Comparison of ENCODE assay signal across 9 cellular contexts in genomic region chr22:24583221-24583971, GRCh38. TPM values are rescaled to one million over a fixed set of nuclear protein-coding genes. Genes with fewer than 3 reads are reported as not detected.
DNase-seq lines count a peak whose midpoint lies in the region; ATAC-seq and TF ChIP-seq lines count a peak whose summit lies in the region.
"Had no signal": no experiment of that assay in that cellular context is flagged by ENCODE, and none has a peak within 500 bp of the region (broad histone marks: within the 10 kb centered on the region; RNA-seq: fewer than 3 reads in every experiment).

No MANE protein-coding gene starts in this region.

- no peak for TF ChIP-seq CTCF in heart right ventricle (IDR thresholded peaks at IDR 0.05)

- WGBS in heart right ventricle, 2 donors, result 37 to 46% methylated on average over 17 of the region's 17 CpGs

- ATAC-seq in heart right ventricle, result peak; percentile 28 to 61 (median 50)
- ATAC-seq in GM18861 (IDR thresholded peaks at IDR 0.05; ENCODE audit: unreplicated experiment), result no peak
- no peak for ATAC-seq in HG02970 (IDR thresholded peaks at IDR 0.05; ENCODE audit: low FRiP score, unreplicated experiment)

- DNase-seq in LHCN-M2 (ENCODE audit: low read depth) (peak; percentile 44), SHP77 treated with DMSO at 0.1 percent for 48 hours (lab: John Stamatoyannopoulos, UW) (peak; percentile 30), heart right ventricle (peak in 1 of 2 donors; percentile 40), NK-92 (lab: John Stamatoyannopoulos, UW; ENCODE audit: unreplicated experiment) (no peak)
- DNase-seq: activated T-cell treated with anti-CD3 and anti-CD28 coated beads, Interleukin-2, amount 50 U/mL, for 4 hours had no signal

- H3K27ac ChIP-seq in heart right ventricle (peak overlapping the region in 8 of 10 donors; percentile 2 to 70 (median 38)), stomach smooth muscle (ENCODE audit: low read length) (peak overlapping the region; percentile 88)
- H3K27ac ChIP-seq: PC-9 had no signal

- H3K4me1 ChIP-seq in heart right ventricle, result peaks cover 0 to 19% (median 12%) of the 10 kb centered on the region in 9 donors
- peaks cover 25% of the 10 kb centered on the region for H3K4me1 ChIP-seq in stomach smooth muscle (ENCODE audit: control insufficient read depth, insufficient read depth, low read length)

- H3K4me3 ChIP-seq in heart right ventricle (peak overlapping the region in 4 of 10 donors; percentile 2 to 20 (median 10)), stomach smooth muscle (ENCODE audit: low read length in 2 of 2) (peak overlapping the region; percentile 8 to 66)
- H3K4me3 ChIP-seq: PC-9 had no signal

- intact Hi-C loops in heart right ventricle (cut with DNase I), result no loop called here

- H3K9me3 ChIP-seq in heart right ventricle (no peaks in the 10 kb centered on the region), stomach smooth muscle (ENCODE audit: control insufficient read depth in 2 of 2, low read length in 2 of 2) (no peaks in the 10 kb centered on the region)

- H3K27me3 ChIP-seq in heart right ventricle (no peaks in the 10 kb centered on the region), stomach smooth muscle (ENCODE audit: control insufficient read depth in 1 of 2, insufficient read depth in 2 of 2, low read length in 2 of 2) (no peaks in the 10 kb centered on the region)

- H3K9ac ChIP-seq in stomach smooth muscle (ENCODE audit: low read length in 2 of 2), result peak overlapping the region; percentile 37 to 80

- H3K36me3 ChIP-seq in heart right ventricle (peaks cover 0 to 32% (median 0%) of the 10 kb centered on the region in 9 donors), stomach smooth muscle (ENCODE audit: control insufficient read depth in 2 of 2, insufficient read depth in 2 of 2, low read length in 2 of 2) (peaks cover 0 to 23% of the 10 kb centered on the region in 2 donors)

RNA-seq across cellular contexts. Expression of gene LRRC75B, which starts 9.5 kb away (rescaled TPM):
- total RNA-seq in LHCN-M2 (2014; rRNA removed) (6.0 and 7.2 TPM in 2 replicates), heart right ventricle (1 to 10 TPM; 2.0 to 6.6 (median 4.3) TPM)
- polyA plus RNA-seq in LHCN-M2 (2012), result 5.2 TPM
- polyA plus RNA-seq in heart right ventricle, result 10 to 100 TPM in 1 of 2 donors, 1 to 10 TPM in 1; 3.9 to 12.4 TPM

RNA-seq across cellular contexts. Expression of gene GGT1, which starts 19.6 kb away (rescaled TPM):
- total RNA-seq in LHCN-M2 (2014; rRNA removed), result 1.1 and 2.5 TPM in 2 replicates
- polyA plus RNA-seq in LHCN-M2 (2012), result 1.6 TPM
- 1 to 10 TPM in 7 of 10 donors, under 1 TPM in 3; 0.51 to 3.5 (median 1.1) TPM for total RNA-seq in heart right ventricle
- 1 to 10 TPM in 1 of 2 donors, under 1 TPM in 1; 0.94 to 4.0 TPM for polyA plus RNA-seq in heart right ventricle

RNA-seq across cellular contexts. Expression of gene SNRPD3, which starts 27.6 kb away (rescaled TPM):
- total RNA-seq in LHCN-M2 (2014; rRNA removed) (133 TPM in 2 replicates), heart right ventricle (10 to 100 TPM; 67.0 to 89.4 (median 74.0) TPM)
- polyA plus RNA-seq in LHCN-M2 (2012), result 161 TPM
- 100 to 1,000 TPM in 1 of 2 donors, 10 to 100 TPM in 1; 47.3 to 127 TPM for polyA plus RNA-seq in heart right ventricle

RNA-seq across cellular contexts. Expression of gene GUCD1, which starts 28.5 kb away (rescaled TPM):
- total RNA-seq in LHCN-M2 (2014; rRNA removed) (145 and 163 TPM in 2 replicates), heart right ventricle (100 to 1,000 TPM; 143 to 273 (median 168) TPM)
- polyA plus RNA-seq in LHCN-M2 (2012), result 81.2 TPM
- polyA plus RNA-seq in heart right ventricle, result 100 to 1,000 TPM in 1 of 2 donors, 10 to 100 TPM in 1; 97.0 to 219 TPM

Comparison
In these comparisons a context has a peak if more than half of its experiments do, and no peak if none do; other contexts are left out.
1. ATAC-seq: peak in heart right ventricle (8 of 8); none in GM18861 (single experiment) and HG02970 (single experiment).